In genomic region chr9:37547328-37547878, GRCh38 we compare ENCODE assay signal across 27 cellular contexts.
"Had no signal": no experiment of that assay in that cellular context is flagged by ENCODE, and none has a peak within 500 bp of the region (broad histone marks: within the 10 kb centered on the region; RNA-seq: fewer than 3 reads in every experiment).

No MANE protein-coding gene starts in this region.

- H3K36me3 ChIP-seq: left ventricle myocardium inferior, pancreas, prostate gland, sigmoid colon, suprapubic skin, thoracic aorta, tibial artery, uterus had no signal

- H3K27ac ChIP-seq: hepatocyte, left ventricle myocardium inferior, pancreas, prostate gland, sigmoid colon, spleen, suprapubic skin, thoracic aorta, tibial artery, uterus had no signal

- H2AFZ ChIP-seq: hepatocyte had no signal

- DNase-seq: islet precursor cell; left ventricle myocardium inferior; midbrain; mucosa of descending colon; naive thymus-derived CD8-positive, alpha-beta T cell; nucleus accumbens; pancreas; posterior cingulate gyrus; retina; right cardiac atrium; sigmoid colon; small intestine; spleen; stimulated activated CD4-positive, alpha-beta T cell treated with anti-CD3 and anti-CD28 coated beads, Interleukin-4, amount 100 ng/mL, for 24 hours; stimulated activated naive CD4-positive, alpha-beta T cell; tibial artery; uterus had no signal

- H3K4me1 ChIP-seq: left ventricle myocardium inferior, pancreas, prostate gland, suprapubic skin, tibial artery, uterus had no signal

- H3K9me3 Mint-ChIP-seq: naive thymus-derived CD8-positive, alpha-beta T cell; nephron; stimulated activated effector memory CD8-positive, alpha-beta T cell treated with anti-CD3 and anti-CD28 coated beads, Interleukin-12 subunit alpha, Interleukin-12 subunit beta, amount 100 ng/mL, for 72 hours; stimulated activated naive CD8-positive, alpha-beta T cell treated with anti-CD3 and anti-CD28 coated beads, Interleukin-15, Interleukin-2, amounts not matched to agents 100 ng/mL and 50 ng/mL, for 24 hours; type B pancreatic cell had no signal

- H3K27me3 Mint-ChIP-seq: naive thymus-derived CD8-positive, alpha-beta T cell; stimulated activated naive CD8-positive, alpha-beta T cell treated with anti-CD3 and anti-CD28 coated beads, Interleukin-15, Interleukin-2, amounts not matched to agents 100 ng/mL and 50 ng/mL, for 24 hours; type B pancreatic cell had no signal

- H3K4me3 ChIP-seq: hepatocyte, left ventricle myocardium inferior, lung, mucosa of descending colon, pancreas, prostate gland, sigmoid colon, spleen, suprapubic skin, thoracic aorta, tibial artery, uterus had no signal

- H3K27me3 ChIP-seq: hepatocyte, pancreas, sigmoid colon, spleen, suprapubic skin, tibial artery, uterus had no signal

- H3K4me1 Mint-ChIP-seq: naive thymus-derived CD8-positive, alpha-beta T cell; neural crest cell had no signal

- H3K9me3 ChIP-seq: left ventricle myocardium inferior, mucosa of descending colon, pancreas, prostate gland, sigmoid colon, spleen, suprapubic skin, thoracic aorta, tibial artery, uterus had no signal

- ATAC-seq: mucosa of descending colon; naive thymus-derived CD8-positive, alpha-beta T cell; pancreas; right cardiac atrium; stimulated activated effector memory CD8-positive, alpha-beta T cell treated with anti-CD3 and anti-CD28 coated beads, Interleukin-12 subunit alpha, Interleukin-12 subunit beta, amount 100 ng/mL, for 72 hours had no signal

- H3K4me2 ChIP-seq: hepatocyte had no signal

- H3K4me3 Mint-ChIP-seq: naive thymus-derived CD8-positive, alpha-beta T cell; nephron; neural crest cell; stimulated activated effector memory CD8-positive, alpha-beta T cell treated with anti-CD3 and anti-CD28 coated beads, Interleukin-12 subunit alpha, Interleukin-12 subunit beta, amount 100 ng/mL, for 72 hours; stimulated activated naive CD8-positive, alpha-beta T cell treated with anti-CD3 and anti-CD28 coated beads, Interleukin-15, Interleukin-2, amounts not matched to agents 100 ng/mL and 50 ng/mL, for 24 hours; type B pancreatic cell had no signal

- H3K79me2 ChIP-seq: hepatocyte had no signal

- H3K36me3 Mint-ChIP-seq: naive thymus-derived CD8-positive, alpha-beta T cell; stimulated activated effector memory CD8-positive, alpha-beta T cell treated with anti-CD3 and anti-CD28 coated beads, Interleukin-12 subunit alpha, Interleukin-12 subunit beta, amount 100 ng/mL, for 72 hours; type B pancreatic cell had no signal

- H3K27ac Mint-ChIP-seq: nephron; stimulated activated effector memory CD8-positive, alpha-beta T cell treated with anti-CD3 and anti-CD28 coated beads, Interleukin-12 subunit alpha, Interleukin-12 subunit beta, amount 100 ng/mL, for 72 hours; stimulated activated naive CD8-positive, alpha-beta T cell treated with anti-CD3 and anti-CD28 coated beads, Interleukin-15, Interleukin-2, amounts not matched to agents 100 ng/mL and 50 ng/mL, for 24 hours; type B pancreatic cell had no signal
